ENCODE assay signal across 20 cellular contexts in genomic region chr2:230809015-230809414, GRCh38. TPM values are rescaled to one million over a fixed set of nuclear protein-coding genes. Genes with fewer than 3 reads are reported as not detected.
DNase-seq lines count a peak whose midpoint lies in the region; ATAC-seq, FAIRE-seq and TF ChIP-seq lines count a peak whose summit lies in the region.
"Had no signal": no experiment of that assay in that cellular context is flagged by ENCODE, and none has a peak within 500 bp of the region (broad histone marks: within the 10 kb centered on the region; RNA-seq: fewer than 3 reads in every experiment).

No MANE protein-coding gene starts in this region.

- H3F3A ChIP-seq in SK-N-SH (replicated peaks; ENCODE audit: insufficient read depth): peaks cover 2% of the 10 kb centered on the region

- H3K4me3 Mint-ChIP-seq in CD4-positive, alpha-beta memory T cell: no peak overlapping the region
- H3K4me3 Mint-ChIP-seq in activated T-helper 17 cell treated with anti-CD3 and anti-CD28 coated beads, Interleukin-2, amount 50 U/mL, for 72 hours: no peak overlapping the region
- H3K4me3 Mint-ChIP-seq in neural crest cell: no peak overlapping the region
- H3K4me3 Mint-ChIP-seq: CD14-positive monocyte had no signal

- no peak for TF ChIP-seq EP300 in tibial nerve (IDR thresholded peaks at IDR 0.05)
- no peak for TF ChIP-seq EP300 in SK-N-SH (IDR thresholded peaks at IDR 0.05; ENCODE audit: borderline replicate concordance in 1 of 2, low read depth in 1 of 2, low read length in 1 of 2)

- POLR2A ChIA-PET in CD4-positive, alpha-beta memory T cell (lab: Charles Lee; ENCODE audit: partially characterized antibody): interaction anchor here (1.2 kb wide), 1 partner anchor 95 kb away, joined by 5 read pairs; no protein-coding TSS in a partner anchor
- POLR2A ChIA-PET in SK-N-SH (lab: Yijun Ruan, JAX): no interaction called here

- no peak overlapping the region for H3K4me3 ChIP-seq in CD4-positive, alpha-beta memory T cell (ENCODE audit: low read length in 2 of 2)
- H3K4me3 ChIP-seq in tibial nerve (no peak overlapping the region), SK-N-SH (ENCODE audit: low read depth in 2 of 2, low read length in 1 of 2) (no peak overlapping the region), esophagus squamous epithelium (no peak overlapping the region)
- H3K4me3 ChIP-seq: GM23248 had no signal

- H3K27ac ChIP-seq in CD4-positive, alpha-beta memory T cell (ENCODE audit: low read depth, low read length): no peak overlapping the region
- H3K27ac ChIP-seq in tibial nerve (no peak overlapping the region), SK-N-SH (ENCODE audit: low read depth in 2 of 2, low read length in 1 of 2) (no peak overlapping the region), esophagus squamous epithelium (no peak overlapping the region)
- H3K27ac ChIP-seq: GM23248 had no signal

- TF ChIP-seq CTCF in neural crest cell (conservative IDR thresholded peaks at IDR 0.05) (no peak), tibial nerve (IDR thresholded peaks at IDR 0.05) (no peak), SK-N-SH (IDR thresholded peaks at IDR 0.05) (no peak), esophagus squamous epithelium (IDR thresholded peaks at IDR 0.05) (no peak)

- no peaks in the 10 kb centered on the region for H3K9me3 ChIP-seq in CD4-positive, alpha-beta memory T cell (ENCODE audit: control insufficient read depth in 1 of 2, low read length in 2 of 2)
- no peaks in the 10 kb centered on the region for H3K9me3 ChIP-seq in tibial nerve
- H3K9me3 ChIP-seq in SK-N-SH: no peaks in the 10 kb centered on the region
- H3K9me3 ChIP-seq in esophagus squamous epithelium: no peaks in the 10 kb centered on the region
- H3K9me3 ChIP-seq: Caco-2 had no signal

- CTCF ChIA-PET in CD4-positive, alpha-beta memory T cell (lab: Charles Lee; ENCODE audit: partially characterized antibody): interaction anchor here (1.1 to 1.3 kb wide), 2 partner anchors 15 to 179 kb away, joined by 3 to 4 read pairs; no protein-coding TSS in a partner anchor
- CTCF ChIA-PET in SK-N-SH (lab: Yijun Ruan, JAX): interaction anchor here (0.8 to 8.3 kb wide), 9 partner anchors 10 to 178 kb away, joined by 3 to 57 read pairs (median 6); no protein-coding TSS in a partner anchor

- no peaks in the 10 kb centered on the region for H3K9me3 Mint-ChIP-seq in CD4-positive, alpha-beta memory T cell
- no peaks in the 10 kb centered on the region for H3K9me3 Mint-ChIP-seq in activated T-helper 17 cell treated with anti-CD3 and anti-CD28 coated beads, Interleukin-2, amount 50 U/mL, for 72 hours
- H3K9me3 Mint-ChIP-seq in neural crest cell: no peaks in the 10 kb centered on the region
- H3K9me3 Mint-ChIP-seq: CD14-positive monocyte had no signal

- peak; percentile 46 for FAIRE-seq in GM18507 (lab: Jason Lieb, UNC)

- peaks cover 18% of the 10 kb centered on the region for H3K36me3 ChIP-seq in CD4-positive, alpha-beta memory T cell (ENCODE audit: insufficient read depth, low read length)
- H3K36me3 ChIP-seq in tibial nerve: peaks cover 0 to 39% (median 7%) of the 10 kb centered on the region in 3 donors
- peaks cover 26 to 31% of the 10 kb centered on the region in 2 experiments for H3K36me3 ChIP-seq in SK-N-SH (replicated peaks in 1 of 2; ENCODE audit: control insufficient read depth in 1 of 2, insufficient read depth in 2 of 2, low read length in 1 of 2)
- H3K36me3 ChIP-seq in esophagus squamous epithelium: peaks cover 0 to 71% (median 6%) of the 10 kb centered on the region in 3 donors

- no peak for ATAC-seq in activated T-helper 17 cell treated with anti-CD3 and anti-CD28 coated beads, Interleukin-2, amount 50 U/mL, for 72 hours (replicated peaks)

- no peak overlapping the region for H3K9ac ChIP-seq in SK-N-SH
- H3K9ac ChIP-seq: GM23248 had no signal

- no peaks in the 10 kb centered on the region for H3K27me3 ChIP-seq in CD4-positive, alpha-beta memory T cell (ENCODE audit: insufficient read depth, low read length)
- H3K27me3 ChIP-seq in tibial nerve: no peaks in the 10 kb centered on the region
- no peaks in the 10 kb centered on the region for H3K27me3 ChIP-seq in SK-N-SH (ENCODE audit: insufficient read depth)
- no peaks in the 10 kb centered on the region for H3K27me3 ChIP-seq in esophagus squamous epithelium

- H3K9me2 ChIP-seq in SK-N-SH: no peaks in the 10 kb centered on the region

- H3K36me3 Mint-ChIP-seq in CD4-positive, alpha-beta memory T cell: peaks cover 25 to 65% of the 10 kb centered on the region in 2 donors
- peaks cover 77% of the 10 kb centered on the region for H3K36me3 Mint-ChIP-seq in activated T-helper 17 cell treated with anti-CD3 and anti-CD28 coated beads, Interleukin-2, amount 50 U/mL, for 72 hours (ENCODE audit: low read depth)
- H3K36me3 Mint-ChIP-seq in neural crest cell (ENCODE audit: low read depth): peaks cover 13% of the 10 kb centered on the region

- H3K4me1 Mint-ChIP-seq in CD4-positive, alpha-beta memory T cell: peaks cover 9 to 14% (median 11%) of the 10 kb centered on the region in 4 donors
- peaks cover 18% of the 10 kb centered on the region for H3K4me1 Mint-ChIP-seq in activated T-helper 17 cell treated with anti-CD3 and anti-CD28 coated beads, Interleukin-2, amount 50 U/mL, for 72 hours
- no peaks in the 10 kb centered on the region for H3K4me1 Mint-ChIP-seq in neural crest cell

- H2AFZ ChIP-seq in SK-N-SH (ENCODE audit: low read depth): no peak overlapping the region
- H2AFZ ChIP-seq: GM23248 had no signal

- WGBS in tibial nerve, 2 donors: 88% methylated on average over 10 of the region's 10 CpGs
- WGBS in SK-N-SH (ENCODE audit: low lambda C conversion rate): 95% methylated on average over 10 of the region's 10 CpGs
- WGBS in esophagus squamous epithelium, 2 donors: 86 to 92% methylated on average over 10 of the region's 10 CpGs

- H4K20me1 ChIP-seq in SK-N-SH (ENCODE audit: insufficient read depth): no peaks in the 10 kb centered on the region

- intact Hi-C loops in CD4-positive, alpha-beta memory T cell (cut with micrococcal nuclease): no loop called here
- intact Hi-C loops in esophagus squamous epithelium (cut with DNase I): no loop called here

- H3K27ac Mint-ChIP-seq in CD4-positive, alpha-beta memory T cell: peak overlapping the region in 4 of 7 donors; percentile 32 to 72 (median 52)
- peak overlapping the region; percentile 67 for H3K27ac Mint-ChIP-seq in activated T-helper 17 cell treated with anti-CD3 and anti-CD28 coated beads, Interleukin-2, amount 50 U/mL, for 72 hours
- H3K27ac Mint-ChIP-seq in neural crest cell (ENCODE audit: unreplicated experiment): peak overlapping the region; percentile 69

- H3K4me2 ChIP-seq in SK-N-SH: no peak overlapping the region

- DNase-seq in CD4-positive, alpha-beta memory T cell: no peak
- no peak for DNase-seq in GM18507 (ENCODE audit: extremely low spot score, insufficient read length, low read depth)
- no peak for DNase-seq in neural crest cell (ENCODE audit: low read depth, low spot score)
- DNase-seq in tibial nerve (ENCODE audit: low spot score in 2 of 2): no peak
- no peak for DNase-seq in SK-N-SH
- DNase-seq in esophagus squamous epithelium (lab: John Stamatoyannopoulos, UW): no peak
- DNase-seq: Caco-2, DMS153, EL, GM23248, KBM-7, NCI-H1048, NCI-H1436 treated with DMSO at 0.1 percent for 48 hours, NCI-H2029 treated with DMSO at 0.1 percent for 48 hours, NCI-H2171 treated with DMSO at 0.1 percent for 48 hours, NCI-H446 treated with DMSO at 0.1 percent for 48 hours, RPMI8226, SIG-M5 had no signal

- H3K79me2 ChIP-seq in SK-N-SH (ENCODE audit: insufficient read depth): no peaks in the 10 kb centered on the region

- no peak for TF ChIP-seq POLR2A in tibial nerve (IDR thresholded peaks at IDR 0.05)
- TF ChIP-seq POLR2A in esophagus squamous epithelium (IDR thresholded peaks at IDR 0.05): no peak

- TF ChIP-seq RAD21 in SK-N-SH (IDR thresholded peaks at IDR 0.05; ENCODE audit: low read length): no peak

- no peaks in the 10 kb centered on the region for H3K4me1 ChIP-seq in CD4-positive, alpha-beta memory T cell (ENCODE audit: insufficient read depth, low read length)
- H3K4me1 ChIP-seq in tibial nerve (no peaks in the 10 kb centered on the region), SK-N-SH (ENCODE audit: control insufficient read depth in 1 of 2, insufficient read depth in 2 of 2, low read depth in 1 of 2, low read length in 1 of 2) (no peaks in the 10 kb centered on the region), esophagus squamous epithelium (no peaks in the 10 kb centered on the region)
- H3K4me1 ChIP-seq: Caco-2 had no signal

- H3K27me3 Mint-ChIP-seq in CD4-positive, alpha-beta memory T cell: no peaks in the 10 kb centered on the region
- H3K27me3 Mint-ChIP-seq in activated T-helper 17 cell treated with anti-CD3 and anti-CD28 coated beads, Interleukin-2, amount 50 U/mL, for 72 hours: no peaks in the 10 kb centered on the region
- no peaks in the 10 kb centered on the region for H3K27me3 Mint-ChIP-seq in neural crest cell (ENCODE audit: low read depth)

TF ChIP-seq in SK-N-SH, 30 proteins besides CTCF, POLR2A, EP300 and RAD21 (continues in another document):
- no peak for TF ChIP-seq TAF1 (IDR thresholded peaks at IDR 0.05; ENCODE audit: borderline replicate concordance, low read depth, low read length)
- TF ChIP-seq NRF1 (IDR thresholded peaks at IDR 0.05; ENCODE audit: low read depth, low read length): no peak
- no peak for TF ChIP-seq GATA2 (CRISPR knock-in tag; IDR thresholded peaks at IDR 0.05)

RNA-seq across cellular contexts. Expression of gene ITM2C, which starts 55.7 kb away (rescaled TPM):
- 10 to 100 TPM; 24.1 to 24.3 TPM for total RNA-seq in CD4-positive, alpha-beta memory T cell
- 10 to 100 TPM; 32.5 to 40.8 TPM for polyA plus RNA-seq in CD4-positive, alpha-beta memory T cell
- 10 to 100 TPM; 28.7 to 45.0 TPM for total RNA-seq in activated T-helper 17 cell treated with anti-CD3 and anti-CD28 coated beads, Interleukin-2, amount 50 U/mL, for 72 hours
- total RNA-seq in neural crest cell (106 TPM in 2 replicates), tibial nerve (100 to 1,000 TPM in 3 of 4 donors, 10 to 100 TPM in 1; 80.1 to 146 (median 128) TPM), esophagus squamous epithelium (10 to 100 TPM in 2 of 4 donors, 1 to 10 TPM in 2; 3.8 to 31.9 (median 10.3) TPM)
- polyA plus RNA-seq in SK-N-SH (2012; rRNA removed): 288 and 290 TPM in 2 replicates
- 120 and 202 TPM in 2 replicates for polyA plus RNA-seq in SK-N-SH (2012; cell fraction: cytosol; rRNA removed)
- polyA plus RNA-seq in SK-N-SH (2012; cell fraction: nucleus; rRNA removed): 97.8 and 154 TPM in 2 replicates
